In genomic region chr13:73421310-73421912, GRCh38 we compare ENCODE assay signal across 13 cellular contexts.
A peak's percentile ranks its signal among the peaks of the same experiment; 100 is the strongest.
DNase-seq lines count a peak whose midpoint lies in the region; TF ChIP-seq lines count a peak whose summit lies in the region.
"Had no signal": no experiment of that assay in that cellular context is flagged by ENCODE, and none has a peak within 500 bp of the region (broad histone marks: within the 10 kb centered on the region; RNA-seq: fewer than 3 reads in every experiment).

No MANE protein-coding gene starts in this region.

- H3K4me1 ChIP-seq in skeletal muscle satellite cell (ENCODE audit: control insufficient read depth, insufficient read depth, low read length) (peaks cover 28% of the 10 kb centered on the region), sigmoid colon (no peaks in the 10 kb centered on the region)
- H3K4me1 ChIP-seq: ascending aorta, lower lobe of right lung had no signal

- H3K4me2 ChIP-seq in skeletal muscle satellite cell (ENCODE audit: low read length) = peak overlapping the region; percentile 30

- H3K27ac ChIP-seq in sigmoid colon (no peak overlapping the region), WERI-Rb-1 (no peak overlapping the region)
- H3K27ac ChIP-seq: ascending aorta, lower lobe of right lung had no signal

- intact Hi-C loops in sigmoid colon (cut with DNase I) = no loop called here

- H3K27me3 ChIP-seq in skeletal muscle satellite cell (ENCODE audit: control insufficient read depth, insufficient read depth, low read length) (no peaks in the 10 kb centered on the region), sigmoid colon (no peaks in the 10 kb centered on the region), WERI-Rb-1 (ENCODE audit: insufficient read depth, low read depth, severe bottlenecking) (no peaks in the 10 kb centered on the region)
- H3K27me3 ChIP-seq: ascending aorta had no signal

- no peaks in the 10 kb centered on the region for H3K9me3 Mint-ChIP-seq in T-helper 2 cell treated with Interferon-gamma antibody and Interleukin-4, amounts not matched to agents 5 μg/mL and 100 μg/mL, for 36 hours

- no peak overlapping the region for H3K4me3 Mint-ChIP-seq in T-helper 2 cell treated with Interferon-gamma antibody and Interleukin-4, amounts not matched to agents 5 μg/mL and 100 μg/mL, for 36 hours

- TF ChIP-seq POLR2A in sigmoid colon (IDR thresholded peaks at IDR 0.05) = no peak

- H3K9ac ChIP-seq in skeletal muscle satellite cell (ENCODE audit: low read depth, low read length) = peak overlapping the region; percentile 18

- WGBS in sigmoid colon, 2 donors = 26 to 74% methylated on average over 7 of the region's 7 CpGs

- no peak for TF ChIP-seq EP300 in sigmoid colon (IDR thresholded peaks at IDR 0.05)

- TF ChIP-seq CTCF in cardiac fibroblast (IDR thresholded peaks at IDR 0.05; ENCODE audit: low read depth, low read length) = no peak
- no peak for TF ChIP-seq CTCF in sigmoid colon (IDR thresholded peaks at IDR 0.05)
- no peak for TF ChIP-seq CTCF in WERI-Rb-1 (IDR thresholded peaks at IDR 0.05; ENCODE audit: low read depth, low read length)

- no peak overlapping the region for H3K4me3 ChIP-seq in cardiac fibroblast (replicated peaks in 1 of 2; ENCODE audit: low read depth in 2 of 2, low read length in 2 of 2)
- H3K4me3 ChIP-seq in skeletal muscle satellite cell (ENCODE audit: low read length) = no peak overlapping the region
- H3K4me3 ChIP-seq in sigmoid colon = no peak overlapping the region
- H3K4me3 ChIP-seq in WERI-Rb-1 (ENCODE audit: low read depth, low read length) = no peak overlapping the region
- H3K4me3 ChIP-seq: ascending aorta, lower lobe of right lung had no signal

- H3K9me3 ChIP-seq in skeletal muscle satellite cell (replicated peaks; ENCODE audit: low read length) (no peaks in the 10 kb centered on the region), sigmoid colon (no peaks in the 10 kb centered on the region), WERI-Rb-1 (ENCODE audit: severe bottlenecking) (no peaks in the 10 kb centered on the region)
- H3K9me3 ChIP-seq: ascending aorta, lower lobe of right lung had no signal

- no peaks in the 10 kb centered on the region for H3K4me1 Mint-ChIP-seq in T-helper 2 cell treated with Interferon-gamma antibody and Interleukin-4, amounts not matched to agents 5 μg/mL and 100 μg/mL, for 36 hours (ENCODE audit: low read depth)

- H3K27me3 Mint-ChIP-seq in T-helper 2 cell treated with Interferon-gamma antibody and Interleukin-4, amounts not matched to agents 5 μg/mL and 100 μg/mL, for 36 hours (ENCODE audit: low read depth) = peaks cover 3% of the 10 kb centered on the region

- H3K36me3 ChIP-seq in skeletal muscle satellite cell (ENCODE audit: insufficient read depth, low read length) (no peaks in the 10 kb centered on the region), sigmoid colon (no peaks in the 10 kb centered on the region), WERI-Rb-1 (no peaks in the 10 kb centered on the region)
- H3K36me3 ChIP-seq: ascending aorta, lower lobe of right lung had no signal

- no peak overlapping the region for H3K27ac Mint-ChIP-seq in T-helper 2 cell treated with Interferon-gamma antibody and Interleukin-4, amounts not matched to agents 5 μg/mL and 100 μg/mL, for 36 hours

- no peaks in the 10 kb centered on the region for H3K36me3 Mint-ChIP-seq in T-helper 2 cell treated with Interferon-gamma antibody and Interleukin-4, amounts not matched to agents 5 μg/mL and 100 μg/mL, for 36 hours (ENCODE audit: low read depth)

- peak; percentile 23 for DNase-seq in T-helper 2 cell treated with Interferon-gamma antibody and Interleukin-4, amounts not matched to agents 5 μg/mL and 100 μg/mL, for 36 hours (ENCODE audit: low spot score)
- DNase-seq in T-helper 2 cell = no peak
- DNase-seq in NCI-H1092 treated with DMSO at 0.1 percent for 48 hours (lab: John Stamatoyannopoulos, UW) = peak; percentile 80
- peak; percentile 2 to 93 for DNase-seq in cardiac fibroblast (ENCODE audit: low read depth in 2 of 2)
- no peak for DNase-seq in sigmoid colon
- no peak for DNase-seq in MV-4-11 (lab: John Stamatoyannopoulos, UW)
- no peak for DNase-seq in WERI-Rb-1
- DNase-seq: activated CD4-positive, alpha-beta T cell treated with anti-CD3 and anti-CD28 coated beads for 1 hour; GDM1; lower lobe of right lung; RPMI8226 had no signal

Comparison
In these comparisons a context has a peak if more than half of its experiments do, and no peak if none do; other contexts are left out.
1. DNase-seq: peak in T-helper 2 cell treated with Interferon-gamma antibody and Interleukin-4, amounts not matched to agents 5 μg/mL and 100 μg/mL, for 36 hours (single experiment), NCI-H1092 treated with DMSO at 0.1 percent for 48 hours (single experiment) and cardiac fibroblast (2 of 2); none in T-helper 2 cell (0 of 5), sigmoid colon (single experiment), MV-4-11 (single experiment) and WERI-Rb-1 (single experiment).